In the genomic region with DNA sequence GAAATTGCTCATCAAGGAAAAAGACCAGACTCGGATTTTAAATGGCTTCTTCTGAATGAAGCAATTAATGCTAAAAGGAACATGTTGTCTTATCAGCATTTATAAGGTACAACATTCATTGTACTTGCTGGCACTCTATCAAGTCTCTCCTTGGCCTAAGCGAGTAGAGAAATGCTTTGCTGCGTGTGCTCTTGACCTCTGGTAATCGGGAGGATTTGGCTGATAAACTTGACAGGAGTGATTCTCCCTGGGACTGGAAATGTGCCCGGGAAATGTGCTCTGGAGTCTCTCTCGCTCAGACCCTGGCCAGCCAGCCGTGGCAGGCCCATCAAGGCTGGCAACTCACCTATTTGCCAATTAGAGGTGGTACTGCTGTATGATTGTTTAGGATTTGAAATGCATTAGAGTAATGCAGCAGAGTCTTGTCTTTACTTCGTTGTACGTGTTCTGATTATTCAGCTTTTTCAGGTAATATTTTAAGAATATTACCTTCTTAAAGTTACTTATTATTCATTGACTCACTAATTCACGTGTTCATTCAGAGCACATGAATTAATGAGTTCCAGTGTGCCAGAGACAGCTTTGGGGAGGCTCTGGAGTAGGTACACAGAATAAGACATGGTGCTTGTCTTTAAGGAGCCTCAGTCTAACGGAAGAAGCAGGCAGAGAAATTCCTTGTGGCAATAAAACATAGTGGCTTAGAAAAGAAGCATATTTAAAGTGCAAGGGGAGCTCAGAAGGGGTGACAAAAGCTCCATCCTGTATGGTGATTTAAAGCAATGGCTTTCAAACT, we compare ENCODE assay signal across 2 cellular contexts.
A peak's percentile ranks its signal among the peaks of the same experiment; 100 is the strongest.
TF ChIP-seq lines count a peak whose summit lies in the region.

No MANE protein-coding gene starts in this region.

TF ChIP-seq in liver, 16 proteins besides CTCF, POLR2A, EP300 and RAD21:
- TF ChIP-seq, protein P1, sequence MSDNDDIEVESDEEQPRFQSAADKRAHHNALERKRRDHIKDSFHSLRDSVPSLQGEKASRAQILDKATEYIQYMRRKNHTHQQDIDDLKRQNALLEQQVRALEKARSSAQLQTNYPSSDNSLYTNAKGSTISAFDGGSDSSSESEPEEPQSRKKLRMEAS (IDR thresholded peaks at IDR 0.05): no peak
- peak; percentile 25 for TF ChIP-seq NR2F2 (IDR thresholded peaks at IDR 0.05)
- TF ChIP-seq, protein P2, sequence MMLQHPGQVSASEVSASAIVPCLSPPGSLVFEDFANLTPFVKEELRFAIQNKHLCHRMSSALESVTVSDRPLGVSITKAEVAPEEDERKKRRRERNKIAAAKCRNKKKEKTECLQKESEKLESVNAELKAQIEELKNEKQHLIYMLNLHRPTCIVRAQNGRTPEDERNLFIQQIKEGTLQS (IDR thresholded peaks at IDR 0.05): no peak

TF ChIP-seq in HepG2, 621 proteins besides CTCF, POLR2A, EP300 and RAD21:
- TF ChIP-seq MAFK (conservative IDR thresholded peaks at IDR 0.05 in 1 of 2, IDR thresholded peaks at IDR 0.05 in 1 of 2; ENCODE audit: low read length in 2 of 2): 0 out of 4 replicates have a peak, but pooled peaks of 1 of the 2 experiments have one; percentile 4
- TF ChIP-seq, protein P3, sequence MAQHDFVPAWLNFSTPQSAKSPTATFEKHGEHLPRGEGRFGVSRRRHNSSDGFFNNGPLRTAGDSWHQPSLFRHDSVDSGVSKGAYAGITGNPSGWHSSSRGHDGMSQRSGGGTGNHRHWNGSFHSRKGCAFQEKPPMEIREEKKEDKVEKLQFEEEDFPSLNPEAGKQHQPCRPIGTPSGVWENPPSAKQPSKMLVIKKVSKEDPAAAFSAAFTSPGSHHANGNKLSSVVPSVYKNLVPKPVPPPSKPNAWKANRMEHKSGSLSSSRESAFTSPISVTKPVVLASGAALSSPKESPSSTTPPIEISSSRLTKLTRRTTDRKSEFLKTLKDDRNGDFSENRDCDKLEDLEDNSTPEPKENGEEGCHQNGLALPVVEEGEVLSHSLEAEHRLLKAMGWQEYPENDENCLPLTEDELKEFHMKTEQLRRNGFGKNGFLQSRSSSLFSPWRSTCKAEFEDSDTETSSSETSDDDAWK (CRISPR knock-in tag; IDR thresholded peaks at IDR 0.05): no peak
